In genomic region chr3:149898771-149899170, GRCh38 we compare ENCODE assay signal across 9 cellular contexts.
DNase-seq lines count a peak whose midpoint lies in the region; TF ChIP-seq lines count a peak whose summit lies in the region.
"Had no signal": no experiment of that assay in that cellular context is flagged by ENCODE, and none has a peak within 500 bp of the region (broad histone marks: within the 10 kb centered on the region; RNA-seq: fewer than 3 reads in every experiment).

No MANE protein-coding gene starts in this region.

- H3K27ac Mint-ChIP-seq in activated naive CD4-positive, alpha-beta T cell treated with anti-CD3 and anti-CD28 coated beads for 36 hours: no peak overlapping the region
- H3K27ac Mint-ChIP-seq: activated naive CD4-positive, alpha-beta T cell treated with anti-CD3 and anti-CD28 coated beads, Interleukin-2, amount 50 U/mL, for 72 hours had no signal

- intact Hi-C loops in activated naive CD4-positive, alpha-beta T cell treated with anti-CD3 and anti-CD28 coated beads for 36 hours (cut with micrococcal nuclease): no loop called here

- H3K9me3 Mint-ChIP-seq in activated naive CD4-positive, alpha-beta T cell treated with anti-CD3 and anti-CD28 coated beads for 36 hours: no peaks in the 10 kb centered on the region
- H3K9me3 Mint-ChIP-seq: activated naive CD4-positive, alpha-beta T cell treated with anti-CD3 and anti-CD28 coated beads, Interleukin-2, amount 50 U/mL, for 72 hours had no signal

- no peak for TF ChIP-seq CTCF in retinal pigment epithelial cell (conservative IDR thresholded peaks at IDR 0.05; ENCODE audit: low read depth, low read length)

- DNase-seq in ELR (ENCODE audit: low read depth) (peak; percentile 44), amniotic epithelial cell (ENCODE audit: low read depth) (peak; percentile 92), foreskin melanocyte (peak; percentile 34), retinal pigment epithelial cell (ENCODE audit: low read depth) (peak; percentile 43), ecto neural progenitor cell (ENCODE audit: low spot score) (no peak), NCI-H128 (lab: John Stamatoyannopoulos, UW; ENCODE audit: unreplicated experiment) (no peak), SIG-M5 treated with dmso at 0.1 percent for 504 hours (lab: John Stamatoyannopoulos, UW; ENCODE audit: unreplicated experiment) (no peak)
- DNase-seq in activated naive CD4-positive, alpha-beta T cell treated with anti-CD3 and anti-CD28 coated beads for 36 hours: no peak

- no peak overlapping the region for H3K4me3 ChIP-seq in retinal pigment epithelial cell (ENCODE audit: low read length)

- H3K4me1 Mint-ChIP-seq in activated naive CD4-positive, alpha-beta T cell treated with anti-CD3 and anti-CD28 coated beads for 36 hours (ENCODE audit: low read depth): no peaks in the 10 kb centered on the region

- no peak overlapping the region for H3K4me3 Mint-ChIP-seq in activated naive CD4-positive, alpha-beta T cell treated with anti-CD3 and anti-CD28 coated beads for 36 hours

- no peaks in the 10 kb centered on the region for H3K27me3 Mint-ChIP-seq in activated naive CD4-positive, alpha-beta T cell treated with anti-CD3 and anti-CD28 coated beads for 36 hours (ENCODE audit: low read depth)

- CTCF ChIA-PET in activated naive CD4-positive, alpha-beta T cell treated with anti-CD3 and anti-CD28 coated beads for 36 hours (lab: Charles Lee): no interaction called here

- H3K36me3 Mint-ChIP-seq in activated naive CD4-positive, alpha-beta T cell treated with anti-CD3 and anti-CD28 coated beads for 36 hours (ENCODE audit: low read depth): peaks cover 15% of the 10 kb centered on the region
- H3K36me3 Mint-ChIP-seq: activated naive CD4-positive, alpha-beta T cell treated with anti-CD3 and anti-CD28 coated beads, Interleukin-2, amount 50 U/mL, for 72 hours had no signal

Comparison
In these comparisons a context has a peak if more than half of its experiments do, and no peak if none do; other contexts are left out.
1. DNase-seq: peak in ELR (single experiment), amniotic epithelial cell (single experiment), foreskin melanocyte (single experiment) and retinal pigment epithelial cell (single experiment); none in ecto neural progenitor cell (single experiment), NCI-H128 (single experiment), SIG-M5 treated with dmso at 0.1 percent for 504 hours (single experiment) and activated naive CD4-positive, alpha-beta T cell treated with anti-CD3 and anti-CD28 coated beads for 36 hours (single experiment).